In the genomic region with DNA sequence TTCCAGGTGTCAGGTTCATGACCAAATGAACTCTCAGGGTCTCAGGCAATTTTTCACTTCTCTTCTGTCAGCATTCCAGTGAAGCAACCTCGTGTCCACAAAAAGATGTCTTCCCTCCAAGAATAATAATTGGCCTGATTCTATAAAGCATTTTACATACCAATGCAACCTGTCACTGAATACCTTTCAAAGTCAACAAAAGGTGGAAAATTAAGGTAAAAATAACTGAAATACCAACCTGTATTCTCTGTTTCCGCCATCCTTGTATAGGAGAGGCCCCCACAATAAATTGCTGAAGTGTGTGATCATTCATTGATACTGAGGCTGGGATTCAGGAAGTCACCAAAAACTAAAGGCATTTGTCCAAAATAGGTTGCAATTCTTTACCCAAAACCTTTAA, we compare ENCODE assay signal across 19 cellular contexts.
"Had no signal": no experiment of that assay in that cellular context is flagged by ENCODE, and none has a peak within 500 bp of the region (broad histone marks: within the 10 kb centered on the region; RNA-seq: fewer than 3 reads in every experiment).

No MANE protein-coding gene starts in this region.

- H3K4me3 Mint-ChIP-seq: immature natural killer cell had no signal

- H3K4me1 ChIP-seq: esophagus muscularis mucosa, foreskin keratinocyte, gastroesophageal sphincter, heart left ventricle, left lung, lower lobe of right lung had no signal

- H2AFZ ChIP-seq: hepatocyte had no signal

- H3K36me3 ChIP-seq: esophagus muscularis mucosa, gastroesophageal sphincter, heart left ventricle, left lung, lower lobe of right lung had no signal

- H3K27ac ChIP-seq: coronary artery, dorsolateral prefrontal cortex, esophagus muscularis mucosa, foreskin keratinocyte, gastroesophageal sphincter, heart left ventricle, hepatocyte, left lung, lower lobe of right lung had no signal

- H3K79me2 ChIP-seq: hepatocyte had no signal

- H3K4me3 ChIP-seq: coronary artery, dorsolateral prefrontal cortex, esophagus muscularis mucosa, gastroesophageal sphincter, heart left ventricle, hepatocyte, left lung, lower lobe of right lung had no signal

- ATAC-seq: foreskin keratinocyte, gastroesophageal sphincter, heart left ventricle, left cardiac atrium, left lung, left ventricle myocardium superior, lower lobe of right lung had no signal

- H3K36me3 Mint-ChIP-seq: immature natural killer cell had no signal

- H3K4me1 Mint-ChIP-seq: immature natural killer cell had no signal

- H3K9me3 ChIP-seq: esophagus muscularis mucosa, gastroesophageal sphincter, left lung, lower lobe of right lung had no signal

- H3K27me3 ChIP-seq: foreskin keratinocyte, hepatocyte had no signal

- H3K4me2 ChIP-seq: hepatocyte had no signal

- DNase-seq: dermis blood vessel endothelial cell; dorsolateral prefrontal cortex; effector CD4-positive, alpha-beta T cell; effector memory CD4-positive, alpha-beta T cell; heart left ventricle; hypothalamus; immature natural killer cell; islet precursor cell; left cardiac atrium; left lung; left ventricle myocardium superior; lower lobe of right lung; mesenchymal stem cell; midbrain had no signal

- H3K9me3 Mint-ChIP-seq: immature natural killer cell had no signal
